ENCODE assay signal across 35 cellular contexts in genomic region chr2:19146867-19147266, GRCh38.
"Had no signal": no experiment of that assay in that cellular context is flagged by ENCODE, and none has a peak within 500 bp of the region (broad histone marks: within the 10 kb centered on the region; RNA-seq: fewer than 3 reads in every experiment).

No MANE protein-coding gene starts in this region.

- ATAC-seq: activated CD8-positive, alpha-beta memory T cell treated with anti-CD3 and anti-CD28 coated beads, Interleukin-2, amount 10 ng/mL, durations not matched to agents 7 days and 5 days; activated CD8-positive, alpha-beta T cell treated with anti-CD3 and anti-CD28 coated beads, Interleukin-2, amount 10 ng/mL, durations not matched to agents 7 days and 5 days; activated naive CD4-positive, alpha-beta T cell treated with anti-CD3 and anti-CD28 coated beads, Interleukin-2, amount 50 U/mL, for 72 hours had no signal

- H3K36me3 Mint-ChIP-seq: activated CD8-positive, alpha-beta memory T cell treated with anti-CD3 and anti-CD28 coated beads, Interleukin-2, amount 10 ng/mL, durations not matched to agents 7 days and 5 days; brain had no signal

- FAIRE-seq: bronchial epithelial cell, TTC549 had no signal

- H3K4me1 Mint-ChIP-seq: activated B cell treated with CpG ODN at 0.5 μM for 24 hours; activated CD4-positive, alpha-beta memory T cell treated with anti-CD3 and anti-CD28 coated beads, Interleukin-2, amount 10 ng/mL, durations not matched to agents 7 days and 5 days; activated CD4-positive, alpha-beta T cell treated with anti-CD3 and anti-CD28 coated beads, Interleukin-2, amount 10 ng/mL, durations not matched to agents 24 days and 14 days; activated CD8-positive, alpha-beta memory T cell treated with anti-CD3 and anti-CD28 coated beads, Interleukin-2, amount 10 ng/mL, durations not matched to agents 7 days and 5 days; activated naive CD8-positive, alpha-beta T cell treated with anti-CD3 and anti-CD28 coated beads for 36 hours; brain; central memory CD8-positive, alpha-beta T cell had no signal

- H3K4me3 ChIP-seq: adrenal gland, cardiac muscle cell had no signal

- H3K27ac Mint-ChIP-seq: activated B cell treated with CpG ODN at 0.5 μM for 24 hours; activated CD4-positive, alpha-beta memory T cell treated with anti-CD3 and anti-CD28 coated beads, Interleukin-2, amount 10 ng/mL, durations not matched to agents 7 days and 5 days; activated CD4-positive, alpha-beta T cell treated with anti-CD3 and anti-CD28 coated beads, Interleukin-2, amount 10 ng/mL, durations not matched to agents 24 days and 14 days; activated CD8-positive, alpha-beta memory T cell treated with anti-CD3 and anti-CD28 coated beads, Interleukin-2, amount 10 ng/mL, durations not matched to agents 7 days and 5 days; activated CD8-positive, alpha-beta T cell treated with anti-CD3 and anti-CD28 coated beads, Interleukin-2, amount 10 ng/mL, durations not matched to agents 7 days and 5 days; activated naive CD4-positive, alpha-beta T cell treated with anti-CD3 and anti-CD28 coated beads, Interleukin-2, amount 50 U/mL, for 72 hours; activated naive CD8-positive, alpha-beta T cell treated with anti-CD3 and anti-CD28 coated beads for 36 hours; activated T-cell treated with anti-CD3 and anti-CD28 coated beads, Interleukin-2, amount 50 U/mL, for 24 hours; activated T-helper 2 cell treated with anti-CD3 and anti-CD28 coated beads, Interferon-gamma antibody, Interleukin-2, Interleukin-4, amounts not matched to agents 10 μg/mL and 5 μg/mL and 100 μg/mL, durations not matched to agents 14 hours and 24 hours and 36 hours; brain; T-helper 1 cell treated with Interleukin-12 subunit alpha and Interleukin-12 subunit beta and Interleukin-4 antibody, amounts not matched to agents 30 μg/mL and 1 μg/mL, for 36 hours; T-helper 2 cell treated with Interferon-gamma antibody and Interleukin-4, amounts not matched to agents 5 μg/mL and 100 μg/mL, for 36 hours had no signal

- H3K36me3 ChIP-seq: adrenal gland, cardiac muscle cell had no signal

- H3K4me1 ChIP-seq: adrenal gland had no signal

- H3K4me3 Mint-ChIP-seq: activated B cell treated with CpG ODN at 0.5 μM for 24 hours; activated CD4-positive, alpha-beta memory T cell treated with anti-CD3 and anti-CD28 coated beads, Interleukin-2, amount 10 ng/mL, durations not matched to agents 7 days and 5 days; activated CD4-positive, alpha-beta T cell treated with anti-CD3 and anti-CD28 coated beads, Interleukin-2, amount 10 ng/mL, durations not matched to agents 24 days and 14 days; activated CD8-positive, alpha-beta memory T cell treated with anti-CD3 and anti-CD28 coated beads, Interleukin-2, amount 10 ng/mL, durations not matched to agents 7 days and 5 days; activated CD8-positive, alpha-beta T cell treated with anti-CD3 and anti-CD28 coated beads, Interleukin-2, amount 10 ng/mL, durations not matched to agents 7 days and 5 days; activated naive CD8-positive, alpha-beta T cell treated with anti-CD3 and anti-CD28 coated beads for 36 hours; activated T-cell treated with anti-CD3 and anti-CD28 coated beads, Interleukin-2, amount 50 U/mL, for 24 hours; brain; central memory CD8-positive, alpha-beta T cell; T-helper 1 cell treated with Interleukin-12 subunit alpha and Interleukin-12 subunit beta and Interleukin-4 antibody, amounts not matched to agents 30 μg/mL and 1 μg/mL, for 36 hours; T-helper 2 cell treated with Interferon-gamma antibody and Interleukin-4, amounts not matched to agents 5 μg/mL and 100 μg/mL, for 36 hours had no signal

- DNase-seq: activated B cell treated with CpG ODN at 0.5 μM for 24 hours; activated CD4-positive, alpha-beta memory T cell treated with anti-CD3 and anti-CD28 coated beads, Interleukin-2, amount 10 ng/mL, durations not matched to agents 7 days and 5 days; activated CD4-positive, alpha-beta T cell treated with anti-CD3 and anti-CD28 coated beads for 4 hours; activated CD4-positive, alpha-beta T cell treated with anti-CD3 and anti-CD28 coated beads, Interleukin-2, amount 10 ng/mL, durations not matched to agents 24 days and 14 days; activated CD4-positive, alpha-beta T cell treated with anti-CD3 and anti-CD28 coated beads, Interleukin-2, amount 50 U/mL, for 48 hours; activated CD4-positive, CD25-positive, alpha-beta regulatory T cell treated with anti-CD3 and anti-CD28 coated beads, Interleukin-2, amount 50 U/mL, for 72 hours; activated CD8-positive, alpha-beta memory T cell treated with anti-CD3 and anti-CD28 coated beads for 24 hours; activated CD8-positive, alpha-beta memory T cell treated with anti-CD3 and anti-CD28 coated beads, Interleukin-2, amount 10 ng/mL, durations not matched to agents 7 days and 5 days; activated CD8-positive, alpha-beta memory T cell treated with anti-CD3 and anti-CD28 coated beads, Interleukin-2, amount 50 U/mL, for 48 hours; activated CD8-positive, alpha-beta T cell treated with anti-CD3 and anti-CD28 coated beads, Interleukin-2, amount 10 ng/mL, durations not matched to agents 7 days and 5 days; activated effector memory CD4-positive, alpha-beta T cell treated with Interleukin-2 at 50 U/mL for 16 hours; activated gamma-delta T cell; activated naive CD4-positive, alpha-beta T cell treated with anti-CD3 and anti-CD28 coated beads, Interleukin-2, amount 50 U/mL, for 16 hours; activated naive CD4-positive, alpha-beta T cell treated with Interleukin-2 at 50 U/mL for 16 hours; activated naive CD8-positive, alpha-beta T cell treated with anti-CD3 and anti-CD28 coated beads for 36 hours; activated T-cell treated with anti-CD3 and anti-CD28 coated beads, Interleukin-2, amount 50 U/mL, for 24 hours; activated T-cell treated with anti-CD3 and anti-CD28 coated beads, Interleukin-2, amount 50 U/mL, for 48 hours; adrenal gland; amniotic stem cell; aorta; caudate nucleus; cerebellar nuclear complex; T-helper 1 cell; T-helper 2 cell; T-helper 9 cell had no signal

- H3K27ac ChIP-seq: adrenal gland, cardiac muscle cell, VCaP had no signal

- H3K27me3 Mint-ChIP-seq: activated CD4-positive, alpha-beta memory T cell treated with anti-CD3 and anti-CD28 coated beads, Interleukin-2, amount 10 ng/mL, durations not matched to agents 7 days and 5 days; activated CD8-positive, alpha-beta memory T cell treated with anti-CD3 and anti-CD28 coated beads, Interleukin-2, amount 10 ng/mL, durations not matched to agents 7 days and 5 days; activated naive CD8-positive, alpha-beta T cell treated with anti-CD3 and anti-CD28 coated beads for 36 hours; activated T-cell treated with anti-CD3 and anti-CD28 coated beads, Interleukin-2, amount 50 U/mL, for 24 hours; brain; central memory CD8-positive, alpha-beta T cell had no signal

- H3K27me3 ChIP-seq: adrenal gland, cardiac muscle cell had no signal
